In the genomic region with DNA sequence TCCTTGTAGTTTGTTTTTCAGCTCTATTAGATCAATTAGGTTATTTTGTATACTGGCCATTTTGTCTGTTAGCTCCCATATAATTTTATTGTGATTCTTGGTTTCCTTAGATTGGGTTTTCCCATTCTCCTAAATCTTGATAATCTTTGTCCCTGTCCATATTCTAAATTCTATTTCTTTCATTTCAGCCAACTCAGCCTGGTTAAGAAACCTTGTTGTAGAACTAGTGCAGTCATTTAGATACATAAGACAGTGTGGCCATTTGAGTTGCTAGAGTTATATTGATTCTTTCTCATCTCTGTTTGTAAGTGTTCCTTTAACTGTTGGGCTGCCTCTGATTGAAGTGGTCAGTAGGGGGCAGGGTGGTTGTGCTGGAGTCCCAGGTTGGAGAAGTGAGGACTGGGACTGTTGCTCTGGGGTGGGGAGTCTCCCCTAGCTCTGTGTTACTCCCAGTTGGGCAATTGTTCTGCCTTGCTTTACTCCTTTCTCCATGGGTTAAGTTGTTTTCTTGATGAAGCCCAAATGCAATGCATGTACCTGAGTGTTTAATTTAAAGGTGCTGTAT, we compare ENCODE assay signal across 12 cellular contexts.
DNase-seq lines count a peak whose midpoint lies in the region; ATAC-seq and TF ChIP-seq lines count a peak whose summit lies in the region.
"Had no signal": no experiment of that assay in that cellular context is flagged by ENCODE, and none has a peak within 500 bp of the region (broad histone marks: within the 10 kb centered on the region; RNA-seq: fewer than 3 reads in every experiment).

No MANE protein-coding gene starts in this region.

- H3K4me1 ChIP-seq in breast epithelium, result no peaks in the 10 kb centered on the region
- H3K4me1 ChIP-seq in upper lobe of right lung, result no peaks in the 10 kb centered on the region
- H3K4me1 ChIP-seq in uterus, result no peaks in the 10 kb centered on the region

- no peak overlapping the region for H3K4me3 Mint-ChIP-seq in MCF 10A (ENCODE audit: unreplicated experiment)

- H3K4me1 Mint-ChIP-seq in MCF 10A (ENCODE audit: insufficient read depth, unreplicated experiment), result no peaks in the 10 kb centered on the region

- DNase-seq in MCF 10A (ENCODE audit: unreplicated experiment), result peak; percentile 16
- no peak for DNase-seq in breast epithelium (ENCODE audit: low spot score in 2 of 2)
- DNase-seq in NOMO-1 treated with DMSO at 0.1 percent for 48 hours (lab: John Stamatoyannopoulos, UW; ENCODE audit: unreplicated experiment), result peak; percentile 8
- DNase-seq in epithelial cell of proximal tubule (ENCODE audit: low read depth), result no peak
- no peak for DNase-seq in upper lobe of right lung
- no peak for DNase-seq in NCI-H2171 treated with DMSO at 0.1 percent for 48 hours (lab: John Stamatoyannopoulos, UW)
- no peak for DNase-seq in retina
- DNase-seq in uterus, result no peak
- DNase-seq: dorsolateral prefrontal cortex, GDM1, left ventricle myocardium superior, NCI-H1930 had no signal

- H3K36me3 ChIP-seq in breast epithelium (no peaks in the 10 kb centered on the region), upper lobe of right lung (no peaks in the 10 kb centered on the region), uterus (no peaks in the 10 kb centered on the region)

- TF ChIP-seq POLR2A in breast epithelium (IDR thresholded peaks at IDR 0.05) (no peak), uterus (IDR thresholded peaks at IDR 0.05) (no peak)

- POLR2A ChIA-PET in MCF 10A (lab: Yijun Ruan, JAX), result no interaction called here

- peaks cover 70% of the 10 kb centered on the region for H3K27me3 Mint-ChIP-seq in MCF 10A (ENCODE audit: insufficient read depth, unreplicated experiment)

- H3K27ac Mint-ChIP-seq in MCF 10A (ENCODE audit: low read depth, unreplicated experiment), result no peak overlapping the region

- H3K27ac ChIP-seq in breast epithelium (no peak overlapping the region), upper lobe of right lung (no peak overlapping the region), uterus (no peak overlapping the region)
- H3K27ac ChIP-seq: dorsolateral prefrontal cortex had no signal

- no TSS peak for BruUV-seq in MCF 10A (replicated peaks; lab: Mats Ljungman, UMichigan)

- H3K9me3 Mint-ChIP-seq in MCF 10A (ENCODE audit: unreplicated experiment), result peaks cover 9% of the 10 kb centered on the region

- peak; percentile 28 for ATAC-seq in upper lobe of right lung
- ATAC-seq: left ventricle myocardium superior had no signal

- CTCF ChIA-PET in MCF 10A (lab: Yijun Ruan, JAX), result interaction anchor here (0.6 to 1.1 kb wide), 3 partner anchors 8 to 441 kb away, joined by 3 to 4 read pairs (median 3); no protein-coding TSS in a partner anchor

- H3K4me3 ChIP-seq in breast epithelium (no peak overlapping the region), epithelial cell of proximal tubule (ENCODE audit: low read depth, low read length) (no peak overlapping the region), upper lobe of right lung (no peak overlapping the region), uterus (no peak overlapping the region)
- H3K4me3 ChIP-seq: dorsolateral prefrontal cortex had no signal

- H3K36me3 Mint-ChIP-seq in MCF 10A (ENCODE audit: insufficient read depth, unreplicated experiment), result no peaks in the 10 kb centered on the region

- intact Hi-C loops in MCF 10A (cut with micrococcal nuclease) (loop anchor here (1.0 kb wide), 1 partner anchor 442 kb away; no protein-coding TSS in a partner anchor), breast epithelium (cut with DNase I; ENCODE audit: low total_unique reads) (no loop called here), upper lobe of right lung (cut with DNase I) (no loop called here), uterus (cut with DNase I; ENCODE audit: low total_unique reads) (no loop called here)

- H3K27me3 ChIP-seq in breast epithelium, result no peaks in the 10 kb centered on the region
- H3K27me3 ChIP-seq in upper lobe of right lung, result no peaks in the 10 kb centered on the region
- no peaks in the 10 kb centered on the region for H3K27me3 ChIP-seq in uterus
- H3K27me3 ChIP-seq: dorsolateral prefrontal cortex had no signal

- H3K9me3 ChIP-seq in breast epithelium, result peaks cover 0 to 13% of the 10 kb centered on the region in 2 donors
- H3K9me3 ChIP-seq in upper lobe of right lung, result no peaks in the 10 kb centered on the region
- H3K9me3 ChIP-seq in uterus, result no peaks in the 10 kb centered on the region

- no peak for TF ChIP-seq CTCF in MCF 10A (IDR thresholded peaks at IDR 0.05; ENCODE audit: unreplicated experiment)
- TF ChIP-seq CTCF in breast epithelium (IDR thresholded peaks at IDR 0.05), result no peak
- peak; percentile 46 for TF ChIP-seq CTCF in epithelial cell of proximal tubule (conservative IDR thresholded peaks at IDR 0.05; ENCODE audit: low read depth, low read length)
- TF ChIP-seq CTCF in upper lobe of right lung (IDR thresholded peaks at IDR 0.05), result peak; percentile 14
- no peak for TF ChIP-seq CTCF in uterus (IDR thresholded peaks at IDR 0.05)

Comparison
In these comparisons a context has a peak if more than half of its experiments do, and no peak if none do; other contexts are left out.
1. DNase-seq: peak in MCF 10A (single experiment) and NOMO-1 treated with DMSO at 0.1 percent for 48 hours (single experiment); none in breast epithelium (0 of 2), epithelial cell of proximal tubule (single experiment), upper lobe of right lung (single experiment), NCI-H2171 treated with DMSO at 0.1 percent for 48 hours (single experiment), retina (single experiment) and uterus (0 of 2).
2. CTCF ChIP-seq: peak in epithelial cell of proximal tubule (single experiment) and upper lobe of right lung (single experiment); none in MCF 10A (single experiment), breast epithelium (0 of 3) and uterus (0 of 4).